ENCODE assay signal across 9 cellular contexts in the genomic region with DNA sequence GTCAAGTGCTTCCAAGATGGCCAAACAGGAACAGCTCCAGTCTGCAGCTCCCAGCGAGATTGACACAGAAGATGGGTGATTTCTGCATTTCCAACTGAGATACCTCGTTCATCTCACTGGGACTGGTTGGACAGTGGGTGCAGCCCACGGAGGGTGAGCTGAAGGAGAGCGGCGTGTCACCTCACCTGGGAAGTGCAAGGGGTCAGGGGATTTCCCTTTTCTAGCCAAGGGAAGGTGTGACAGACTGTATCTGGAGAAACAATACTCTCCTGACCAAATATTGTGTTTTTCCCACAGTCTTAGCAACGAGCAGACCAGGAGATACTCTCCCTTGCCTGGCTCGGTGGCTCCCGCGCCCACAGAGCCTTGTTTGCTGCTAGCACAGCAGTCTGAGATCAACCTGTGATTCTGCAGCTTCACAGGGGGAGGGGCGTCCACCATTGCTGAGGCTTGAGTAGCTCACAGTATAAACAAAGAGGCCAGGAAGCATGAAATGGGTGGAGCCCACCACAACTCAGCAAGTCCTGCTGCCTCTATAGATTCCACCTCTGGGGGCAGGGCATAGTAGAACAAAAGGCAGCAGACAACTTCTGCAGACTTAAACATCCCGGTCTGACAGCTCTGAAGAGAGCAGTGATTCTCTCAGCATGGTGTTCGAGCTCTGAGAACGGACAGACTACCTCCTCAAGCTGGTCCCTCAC.
A peak's percentile ranks its signal among the peaks of the same experiment; 100 is the strongest.
DNase-seq lines count a peak whose midpoint lies in the region; ATAC-seq and TF ChIP-seq lines count a peak whose summit lies in the region.
"Had no signal": no experiment of that assay in that cellular context is flagged by ENCODE, and none has a peak within 500 bp of the region (broad histone marks: within the 10 kb centered on the region; RNA-seq: fewer than 3 reads in every experiment).

No MANE protein-coding gene starts in this region.

- no peak for ATAC-seq in HG03457 (IDR thresholded peaks at IDR 0.05; ENCODE audit: unreplicated experiment)
- ATAC-seq in HG02840 (IDR thresholded peaks at IDR 0.05; ENCODE audit: low FRiP score, unreplicated experiment): no peak

- no peaks in the 10 kb centered on the region for H3K9me3 ChIP-seq in MG63

- H3K4me3 ChIP-seq in MG63: no peak overlapping the region

- H3K36me3 Mint-ChIP-seq in endothelial cell (ENCODE audit: low read depth, unreplicated experiment): peaks cover 4% of the 10 kb centered on the region

- peaks cover 1% of the 10 kb centered on the region for H3K27me3 Mint-ChIP-seq in endothelial cell (ENCODE audit: unreplicated experiment)

- H3K36me3 ChIP-seq in MG63: no peaks in the 10 kb centered on the region

- H3K4me3 Mint-ChIP-seq in endothelial cell (ENCODE audit: unreplicated experiment): peak overlapping the region; percentile 45

- no peak for TF ChIP-seq CTCF in endothelial cell (IDR thresholded peaks at IDR 0.05; ENCODE audit: unreplicated experiment)

- no peaks in the 10 kb centered on the region for H3K9me3 Mint-ChIP-seq in endothelial cell (ENCODE audit: unreplicated experiment)

- H3K4me1 Mint-ChIP-seq in endothelial cell (ENCODE audit: unreplicated experiment): peaks cover 6% of the 10 kb centered on the region

- H3K27me3 ChIP-seq in MG63: no peaks in the 10 kb centered on the region

- DNase-seq in MG63 (peak; percentile 1), endothelial cell (ENCODE audit: low spot score) (peak; percentile 18), NCI-H128 (lab: John Stamatoyannopoulos, UW; ENCODE audit: unreplicated experiment) (no peak), NCI-H446 (lab: John Stamatoyannopoulos, UW) (no peak)
- DNase-seq in activated CD4-positive, alpha-beta T cell treated with anti-CD3 and anti-CD28 coated beads, Interleukin-2, amount 50 U/mL, for 48 hours: peak; percentile 24 to 35
- peak; percentile 28 for DNase-seq in stimulated activated CD8-positive, alpha-beta memory T cell treated with anti-CD3 and anti-CD28 coated beads, Interleukin-15, amount 100 ng/mL, for 1 hour (ENCODE audit: low read depth)
- DNase-seq: caudate nucleus had no signal

- H3K27ac Mint-ChIP-seq in endothelial cell (ENCODE audit: unreplicated experiment): peak overlapping the region; percentile 85

Comparison
In these comparisons a context has a peak if more than half of its experiments do, and no peak if none do; other contexts are left out.
1. DNase-seq: peak in MG63 (single experiment), activated CD4-positive, alpha-beta T cell treated with anti-CD3 and anti-CD28 coated beads, Interleukin-2, amount 50 U/mL, for 48 hours (2 of 2), endothelial cell (single experiment) and stimulated activated CD8-positive, alpha-beta memory T cell treated with anti-CD3 and anti-CD28 coated beads, Interleukin-15, amount 100 ng/mL, for 1 hour (single experiment); none in NCI-H128 (single experiment) and NCI-H446 (0 of 2).